ENCODE assay signal across 1 cellular context in genomic region chr17:17547210-17547764, GRCh38.
TF ChIP-seq lines count a peak whose summit lies in the region.

No MANE protein-coding gene starts in this region.

TF ChIP-seq in HepG2, 621 proteins besides CTCF, POLR2A, EP300 and RAD21 (continued from another document):
- TF ChIP-seq ATF7-NPFF (CRISPR knock-in tag; IDR thresholded peaks at IDR 0.05; ENCODE audit: low read depth) (0 out of 2 replicates have a peak, but pooled peaks have one; percentile 29), AKAP8 (CRISPR knock-in tag; IDR thresholded peaks at IDR 0.05) (0 out of 2 replicates have a peak, but pooled peaks have one; percentile 34), ESRRA (CRISPR knock-in tag; IDR thresholded peaks at IDR 0.05; ENCODE audit: low read depth) (peak; percentile 97), TCF7L2 (IDR thresholded peaks at IDR 0.05; ENCODE audit: low read depth, low read length) (peak; percentile 29; the same call in 1 of the 2 replicates), SOX6 (IDR thresholded peaks at IDR 0.05) (no peak), SOX6 (CRISPR knock-in tag; IDR thresholded peaks at IDR 0.05) (peak; percentile 96), HMG20A (CRISPR knock-in tag; IDR thresholded peaks at IDR 0.05; ENCODE audit: borderline replicate concordance) (peak; percentile 40; the same call in 1 of the 2 replicates), ZGPAT (CRISPR knock-in tag; IDR thresholded peaks at IDR 0.05) (peak; percentile 53; the same call in 1 of the 2 replicates), ZNF660 (CRISPR knock-in tag; IDR thresholded peaks at IDR 0.05; ENCODE audit: borderline replicate concordance, low read depth) (no peak), MIER3 (CRISPR knock-in tag; IDR thresholded peaks at IDR 0.05; ENCODE audit: borderline replicate concordance) (0 out of 2 replicates have a peak, but pooled peaks have one; percentile 29), MAFF (IDR thresholded peaks at IDR 0.05; ENCODE audit: low read depth, low read length) (no peak)
